Comparison of ENCODE assay signal across 21 cellular contexts in genomic region chr4:178174756-178175155, GRCh38.
"Had no signal": no experiment of that assay in that cellular context is flagged by ENCODE, and none has a peak within 500 bp of the region (broad histone marks: within the 10 kb centered on the region; RNA-seq: fewer than 3 reads in every experiment).

No MANE protein-coding gene starts in this region.

- H2AFZ ChIP-seq: PC-9 had no signal

- DNase-seq: Karpas-422, KG1, MM.1S, NCI-H1092 treated with DMSO at 0.1 percent for 48 hours, NCI-H1436, NCI-H187, NCI-H2029, NCI-H2081 treated with DMSO at 0.1 percent for 48 hours, NCI-H2171, NCI-H226, NCI-H446, NCI-H510A, NCI-H524 treated with DMSO at 0.1 percent for 48 hours, NCI-H69, NCI-H774, Peyer's patch, Right ventricle myocardium superior, SK-N-SH, SW 1271, T-cell had no signal

- H3K4me3 ChIP-seq: PC-9, Peyer's patch had no signal

- H3K36me3 ChIP-seq: Peyer's patch had no signal

- H3K4me1 ChIP-seq: Peyer's patch had no signal

- H3K9ac ChIP-seq: SK-N-SH had no signal

- H3K27me3 ChIP-seq: Peyer's patch had no signal

- H3K4me2 ChIP-seq: PC-9, SK-N-SH had no signal

- ATAC-seq: T-cell had no signal

- H3K27ac ChIP-seq: PC-9, Peyer's patch had no signal

- H3K9me3 ChIP-seq: Peyer's patch, SK-N-SH had no signal
